ENCODE assay signal across 1 cellular context in genomic region chr15:44300567-44300966, GRCh38.
TF ChIP-seq lines count a peak whose summit lies in the region.

No MANE protein-coding gene starts in this region.

TF ChIP-seq in GM12878, 131 proteins besides CTCF, POLR2A, EP300 and RAD21 (continued from another document):
- TF ChIP-seq, protein P1, sequence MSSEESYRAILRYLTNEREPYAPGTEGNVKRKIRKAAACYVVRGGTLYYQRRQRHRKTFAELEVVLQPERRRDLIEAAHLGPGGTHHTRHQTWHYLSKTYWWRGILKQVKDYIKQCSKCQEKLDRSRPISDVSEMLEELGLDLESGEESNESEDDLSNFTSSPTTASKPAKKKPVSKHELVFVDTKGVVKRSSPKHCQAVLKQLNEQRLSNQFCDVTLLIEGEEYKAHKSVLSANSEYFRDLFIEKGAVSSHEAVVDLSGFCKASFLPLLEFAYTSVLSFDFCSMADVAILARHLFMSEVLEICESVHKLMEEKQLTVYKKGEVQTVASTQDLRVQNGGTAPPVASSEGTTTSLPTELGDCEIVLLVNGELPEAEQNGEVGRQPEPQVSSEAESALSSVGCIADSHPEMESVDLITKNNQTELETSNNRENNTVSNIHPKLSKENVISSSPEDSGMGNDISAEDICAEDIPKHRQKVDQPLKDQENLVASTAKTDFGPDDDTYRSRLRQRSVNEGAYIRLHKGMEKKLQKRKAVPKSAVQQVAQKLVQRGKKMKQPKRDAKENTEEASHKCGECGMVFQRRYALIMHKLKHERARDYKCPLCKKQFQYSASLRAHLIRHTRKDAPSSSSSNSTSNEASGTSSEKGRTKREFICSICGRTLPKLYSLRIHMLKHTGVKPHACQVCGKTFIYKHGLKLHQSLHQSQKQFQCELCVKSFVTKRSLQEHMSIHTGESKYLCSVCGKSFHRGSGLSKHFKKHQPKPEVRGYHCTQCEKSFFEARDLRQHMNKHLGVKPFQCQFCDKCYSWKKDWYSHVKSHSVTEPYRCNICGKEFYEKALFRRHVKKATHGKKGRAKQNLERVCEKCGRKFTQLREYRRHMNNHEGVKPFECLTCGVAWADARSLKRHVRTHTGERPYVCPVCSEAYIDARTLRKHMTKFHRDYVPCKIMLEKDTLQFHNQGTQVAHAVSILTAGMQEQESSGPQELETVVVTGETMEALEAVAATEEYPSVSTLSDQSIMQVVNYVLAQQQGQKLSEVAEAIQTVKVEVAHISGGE (CRISPR knock-in tag; IDR thresholded peaks at IDR 0.05) = no peak
- no peak for TF ChIP-seq LARP7 (IDR thresholded peaks at IDR 0.05)
- no peak for TF ChIP-seq POLR2AphosphoS2 (IDR thresholded peaks at IDR 0.05; ENCODE audit: low read depth, low read length)
- TF ChIP-seq ATF7 (IDR thresholded peaks at IDR 0.05; ENCODE audit: low read depth) = peak; percentile 73
- TF ChIP-seq MYB (IDR thresholded peaks at IDR 0.05; ENCODE audit: borderline replicate concordance, low read depth, low read length) = no peak
- TF ChIP-seq, protein P2, sequence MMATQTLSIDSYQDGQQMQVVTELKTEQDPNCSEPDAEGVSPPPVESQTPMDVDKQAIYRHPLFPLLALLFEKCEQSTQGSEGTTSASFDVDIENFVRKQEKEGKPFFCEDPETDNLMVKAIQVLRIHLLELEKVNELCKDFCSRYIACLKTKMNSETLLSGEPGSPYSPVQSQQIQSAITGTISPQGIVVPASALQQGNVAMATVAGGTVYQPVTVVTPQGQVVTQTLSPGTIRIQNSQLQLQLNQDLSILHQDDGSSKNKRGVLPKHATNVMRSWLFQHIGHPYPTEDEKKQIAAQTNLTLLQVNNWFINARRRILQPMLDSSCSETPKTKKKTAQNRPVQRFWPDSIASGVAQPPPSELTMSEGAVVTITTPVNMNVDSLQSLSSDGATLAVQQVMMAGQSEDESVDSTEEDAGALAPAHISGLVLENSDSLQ (IDR thresholded peaks at IDR 0.05) = peak; percentile 55
- TF ChIP-seq NR2F1 (conservative IDR thresholded peaks at IDR 0.05) = peak; percentile 53; the same call in 1 of the 2 replicates
- TF ChIP-seq DPF2 (IDR thresholded peaks at IDR 0.05) = 0 out of 2 replicates have a peak, but pooled peaks have one; percentile 53
- TF ChIP-seq, protein P3, sequence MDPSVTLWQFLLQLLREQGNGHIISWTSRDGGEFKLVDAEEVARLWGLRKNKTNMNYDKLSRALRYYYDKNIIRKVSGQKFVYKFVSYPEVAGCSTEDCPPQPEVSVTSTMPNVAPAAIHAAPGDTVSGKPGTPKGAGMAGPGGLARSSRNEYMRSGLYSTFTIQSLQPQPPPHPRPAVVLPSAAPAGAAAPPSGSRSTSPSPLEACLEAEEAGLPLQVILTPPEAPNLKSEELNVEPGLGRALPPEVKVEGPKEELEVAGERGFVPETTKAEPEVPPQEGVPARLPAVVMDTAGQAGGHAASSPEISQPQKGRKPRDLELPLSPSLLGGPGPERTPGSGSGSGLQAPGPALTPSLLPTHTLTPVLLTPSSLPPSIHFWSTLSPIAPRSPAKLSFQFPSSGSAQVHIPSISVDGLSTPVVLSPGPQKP (IDR thresholded peaks at IDR 0.05; ENCODE audit: low read depth, low read length) = no peak
- TF ChIP-seq, protein P4, sequence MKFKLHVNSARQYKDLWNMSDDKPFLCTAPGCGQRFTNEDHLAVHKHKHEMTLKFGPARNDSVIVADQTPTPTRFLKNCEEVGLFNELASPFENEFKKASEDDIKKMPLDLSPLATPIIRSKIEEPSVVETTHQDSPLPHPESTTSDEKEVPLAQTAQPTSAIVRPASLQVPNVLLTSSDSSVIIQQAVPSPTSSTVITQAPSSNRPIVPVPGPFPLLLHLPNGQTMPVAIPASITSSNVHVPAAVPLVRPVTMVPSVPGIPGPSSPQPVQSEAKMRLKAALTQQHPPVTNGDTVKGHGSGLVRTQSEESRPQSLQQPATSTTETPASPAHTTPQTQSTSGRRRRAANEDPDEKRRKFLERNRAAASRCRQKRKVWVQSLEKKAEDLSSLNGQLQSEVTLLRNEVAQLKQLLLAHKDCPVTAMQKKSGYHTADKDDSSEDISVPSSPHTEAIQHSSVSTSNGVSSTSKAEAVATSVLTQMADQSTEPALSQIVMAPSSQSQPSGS (IDR thresholded peaks at IDR 0.05; ENCODE audit: low read length) = 0 out of 2 replicates have a peak, but pooled peaks have one; percentile 15
- no peak for TF ChIP-seq NFIC (IDR thresholded peaks at IDR 0.05; ENCODE audit: low read depth, low read length)
- peak; percentile 50; the same call in 1 of the 2 replicates for TF ChIP-seq MTA2 (IDR thresholded peaks at IDR 0.05; ENCODE audit: low read depth)
- no peak for TF ChIP-seq CEBPZ (IDR thresholded peaks at IDR 0.05; ENCODE audit: low read depth, low read length)
- peak; percentile 43; the same call in 1 of the 2 replicates for TF ChIP-seq NR2C1 (IDR thresholded peaks at IDR 0.05)
- TF ChIP-seq NBN (IDR thresholded peaks at IDR 0.05) = no peak; the same call in 1 of the 2 replicates
- no peak; the same call in 1 of the 2 replicates for TF ChIP-seq CREM (IDR thresholded peaks at IDR 0.05; ENCODE audit: low read depth)
- TF ChIP-seq SREBF1 (IDR thresholded peaks at IDR 0.05; ENCODE audit: low read length) = no peak
- peak; percentile 51 for TF ChIP-seq IKZF1 (conservative IDR thresholded peaks at IDR 0.05)
- TF ChIP-seq MXI1 (IDR thresholded peaks at IDR 0.05; ENCODE audit: low read depth, low read length) = no peak
- TF ChIP-seq CHD1 (IDR thresholded peaks at IDR 0.05; ENCODE audit: low read depth, low read length) = no peak
- peak; percentile 61 to 68; a peak in 2 of 4 replicates for TF ChIP-seq IKZF2 (IDR thresholded peaks at IDR 0.05)
- TF ChIP-seq SPI1 (IDR thresholded peaks at IDR 0.05; ENCODE audit: borderline replicate concordance, insufficient read depth, low read depth, low read length) = peak; percentile 59
